7 cellular contexts compared by ENCODE assay signal in genomic region chr9:133534346-133535284, GRCh38. TPM values are rescaled to one million over a fixed set of nuclear protein-coding genes. Genes with fewer than 3 reads are reported as not detected.
DNase-seq lines count a peak whose midpoint lies in the region; ATAC-seq and TF ChIP-seq lines count a peak whose summit lies in the region.

ADAMTSL2 (plus strand) TSS chr9:133534704; CDS start chr9:133536713, 2,009 bp downstream.

- H3K27ac ChIP-seq in HUES6 (ENCODE audit: low read depth, low read length) (no peak within 1 kb of the TSS), RWPE1 (no peak within 1 kb of the TSS), colonic mucosa (no peak within 1 kb of the TSS)

- CTCF ChIA-PET in RWPE1 (lab: Yijun Ruan, JAX) = interaction anchor here (0.6 to 3.4 kb wide), 3 partner anchors 15 to 208 kb away, joined by 4 to 21 read pairs (median 4); no protein-coding TSS in a partner anchor

- no peaks in the 10 kb centered on the region for H3K9me3 ChIP-seq in HUES6 (ENCODE audit: control insufficient read depth, insufficient read depth, low read depth, low read length)
- no peaks in the 10 kb centered on the region for H3K9me3 ChIP-seq in colonic mucosa

- H3K36me3 ChIP-seq in HUES6 (ENCODE audit: control insufficient read depth, insufficient read depth, low read length) = no peaks in the 10 kb centered on the region
- H3K36me3 ChIP-seq in colonic mucosa = no peaks in the 10 kb centered on the region

- TF ChIP-seq CTCF in RWPE1 (conservative IDR thresholded peaks at IDR 0.05; ENCODE audit: low read depth) = no peak
- TF ChIP-seq CTCF in colonic mucosa (IDR thresholded peaks at IDR 0.05) = no peak

- no peaks in the 10 kb centered on the region for H3K9me3 Mint-ChIP-seq in activated T-helper 1 cell treated with anti-CD3 and anti-CD28 coated beads, Interleukin-12 subunit alpha, Interleukin-12 subunit beta, Interleukin-2, Interleukin-4 antibody, amounts not matched to agents 30 ng/mL and 10 ng/mL and 1 ng/mL, durations not matched to agents 14 hours and 24 hours and 36 hours

- H3K27me3 ChIP-seq in HUES6 (ENCODE audit: control insufficient read depth, insufficient read depth, low read length) = peaks cover 20% of the 10 kb centered on the region
- H3K27me3 ChIP-seq in colonic mucosa = peaks cover 19% of the 10 kb centered on the region

- H3K9ac ChIP-seq in HUES6 (ENCODE audit: low read length) = peak within 1 kb of the TSS; percentile 49
- H3K9ac ChIP-seq in colonic mucosa (ENCODE audit: low read depth in 2 of 2, low read length in 2 of 2) = peak within 1 kb of the TSS in 1 of 2 donors; percentile 12

- intact Hi-C loops in colonic mucosa (cut with DNase I) = loop anchor here (5.0 kb wide), 1 partner anchor 193 kb away; no protein-coding TSS in a partner anchor
- intact Hi-C loops in activated T-helper 1 cell treated with anti-CD3 and anti-CD28 coated beads, Interleukin-12 subunit alpha, Interleukin-12 subunit beta, Interleukin-2, Interleukin-4 antibody, amounts not matched to agents 30 ng/mL and 10 ng/mL and 1 ng/mL, durations not matched to agents 14 hours and 24 hours and 36 hours (cut with micrococcal nuclease) = no loop called here

- POLR2A ChIA-PET in RWPE1 (lab: Yijun Ruan, JAX; ENCODE audit: low non-redundant PET) = no interaction called here

- H3K4me3 Mint-ChIP-seq in activated T-helper 1 cell treated with anti-CD3 and anti-CD28 coated beads, Interleukin-12 subunit alpha, Interleukin-12 subunit beta, Interleukin-2, Interleukin-4 antibody, amounts not matched to agents 30 ng/mL and 10 ng/mL and 1 ng/mL, durations not matched to agents 14 hours and 24 hours and 36 hours = no peak within 1 kb of the TSS

- H3K4me3 ChIP-seq in HUES6 (ENCODE audit: low read depth, low read length) (peak within 1 kb of the TSS; percentile 57), colonic mucosa (peak within 1 kb of the TSS; percentile 1)

- DNase-seq in RWPE1 (ENCODE audit: low spot score) (peak; percentile 36), colonic mucosa (peak; percentile 45), lung microvascular endothelial cell (ENCODE audit: low read depth in 2 of 2) (peak; percentile 24 to 74)
- peak; percentile 37 to 38 for DNase-seq in stimulated activated CD8-positive, alpha-beta memory T cell treated with anti-CD3 and anti-CD28 coated beads, Interleukin-15, amount 100 ng/mL, for 4 hours (ENCODE audit: low read depth in 2 of 2)
- no peak for DNase-seq in activated T-helper 1 cell treated with anti-CD3 and anti-CD28 coated beads, Interleukin-12 subunit alpha, Interleukin-12 subunit beta, Interleukin-2, Interleukin-4 antibody, amounts not matched to agents 30 ng/mL and 10 ng/mL and 1 ng/mL, durations not matched to agents 14 hours and 24 hours and 36 hours (ENCODE audit: low spot score)

- H3K27ac Mint-ChIP-seq in activated T-helper 1 cell treated with anti-CD3 and anti-CD28 coated beads, Interleukin-12 subunit alpha, Interleukin-12 subunit beta, Interleukin-2, Interleukin-4 antibody, amounts not matched to agents 30 ng/mL and 10 ng/mL and 1 ng/mL, durations not matched to agents 14 hours and 24 hours and 36 hours = no peak within 1 kb of the TSS

- no peaks in the 10 kb centered on the region for H3K36me3 Mint-ChIP-seq in activated T-helper 1 cell treated with anti-CD3 and anti-CD28 coated beads, Interleukin-12 subunit alpha, Interleukin-12 subunit beta, Interleukin-2, Interleukin-4 antibody, amounts not matched to agents 30 ng/mL and 10 ng/mL and 1 ng/mL, durations not matched to agents 14 hours and 24 hours and 36 hours (ENCODE audit: low read depth)

- H3K4me1 ChIP-seq in HUES6 (ENCODE audit: control insufficient read depth, insufficient read depth, low read length) (peaks cover 27% of the 10 kb centered on the region), colonic mucosa (peaks cover 12% of the 10 kb centered on the region)

- no peaks in the 10 kb centered on the region for H3K4me1 Mint-ChIP-seq in activated T-helper 1 cell treated with anti-CD3 and anti-CD28 coated beads, Interleukin-12 subunit alpha, Interleukin-12 subunit beta, Interleukin-2, Interleukin-4 antibody, amounts not matched to agents 30 ng/mL and 10 ng/mL and 1 ng/mL, durations not matched to agents 14 hours and 24 hours and 36 hours (ENCODE audit: low read depth)

- H3K27me3 Mint-ChIP-seq in activated T-helper 1 cell treated with anti-CD3 and anti-CD28 coated beads, Interleukin-12 subunit alpha, Interleukin-12 subunit beta, Interleukin-2, Interleukin-4 antibody, amounts not matched to agents 30 ng/mL and 10 ng/mL and 1 ng/mL, durations not matched to agents 14 hours and 24 hours and 36 hours (ENCODE audit: insufficient read depth) = peaks cover 12% of the 10 kb centered on the region

- no peak for ATAC-seq in GM18861 (IDR thresholded peaks at IDR 0.05; ENCODE audit: unreplicated experiment)

RNA-seq across cellular contexts. Expression of gene ADAMTSL2, which starts in this region (rescaled TPM):
- total RNA-seq in colonic mucosa (under 1 TPM; 0.24 to 0.74 TPM), lung microvascular endothelial cell (under 0.01 TPM in 2 replicates)
- total RNA-seq in activated T-helper 1 cell treated with anti-CD3 and anti-CD28 coated beads, Interleukin-12 subunit alpha, Interleukin-12 subunit beta, Interleukin-2, Interleukin-4 antibody, amounts not matched to agents 30 ng/mL and 10 ng/mL and 1 ng/mL, durations not matched to agents 14 hours and 24 hours and 36 hours = not detected in 2 replicates

Comparison
In these comparisons a context has a peak if more than half of its experiments do, and no peak if none do; other contexts are left out.
1. Peak in DNase-seq and H3K4me3 ChIP-seq in colonic mucosa; RNA of the gene not detected or under 1 TPM.
2. Peak in DNase-seq in lung microvascular endothelial cell; RNA of the gene not detected or under 1 TPM.